Comparison of ENCODE assay signal across 31 cellular contexts in the genomic region with DNA sequence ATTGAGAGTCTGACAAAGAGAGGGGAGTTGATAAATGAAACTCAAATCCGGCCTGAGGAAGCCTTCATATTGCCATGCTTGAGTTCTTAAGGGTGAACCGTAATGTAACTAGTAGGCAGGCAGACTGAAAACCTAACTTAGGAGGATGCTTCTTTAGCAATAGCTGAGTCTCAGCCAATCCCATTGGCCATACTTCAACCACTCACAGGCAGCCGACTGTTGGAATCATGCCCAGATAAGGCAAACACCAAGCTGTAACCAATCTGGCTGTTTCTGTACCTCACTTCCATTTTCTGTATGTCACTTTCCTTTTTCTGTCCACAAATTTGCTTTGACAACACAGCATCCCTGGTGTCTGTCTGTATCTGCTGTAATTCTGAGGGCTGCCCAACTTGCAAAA. TPM values are rescaled to one million over a fixed set of nuclear protein-coding genes. Genes with fewer than 3 reads are reported as not detected.
"Had no signal": no experiment of that assay in that cellular context is flagged by ENCODE, and none has a peak within 500 bp of the region (broad histone marks: within the 10 kb centered on the region; RNA-seq: fewer than 3 reads in every experiment).

No MANE protein-coding gene starts in this region.

- H3K4me3 ChIP-seq: hepatocyte, smooth muscle cell, stomach, vagina had no signal

- H3K36me3 ChIP-seq: stomach, vagina had no signal

- H3K4me1 ChIP-seq: foreskin keratinocyte had no signal

- DNase-seq: activated B cell treated with CpG ODN at 0.5 μM for 24 hours; activated CD4-positive, alpha-beta memory T cell treated with anti-CD3 and anti-CD28 coated beads for 36 hours; activated CD4-positive, alpha-beta T cell treated with anti-CD3 and anti-CD28 coated beads for 4 hours; activated effector memory CD4-positive, alpha-beta T cell treated with Interleukin-2 at 50 U/mL for 16 hours; activated naive CD4-positive, alpha-beta T cell treated with anti-CD3 and anti-CD28 coated beads for 36 hours; activated naive CD8-positive, alpha-beta T cell treated with anti-CD3 and anti-CD28 coated beads, Interleukin-2, amount 10 ng/mL, durations not matched to agents 7 days and 5 days; activated T-cell treated with anti-CD3 and anti-CD28 coated beads, Interleukin-2, amount 50 U/mL, for 72 hours; amniotic stem cell; dermis blood vessel endothelial cell; effector memory CD8-positive, alpha-beta T cell; foreskin keratinocyte; left ventricle myocardium superior; mammary epithelial cell; natural killer cell; stimulated activated CD4-positive, alpha-beta T cell treated with anti-CD3 and anti-CD28 coated beads, Interleukin-15, amount 100 ng/mL, for 24 hours; stomach; T-helper 9 cell; trophoblast cell had no signal

- H3K9me3 ChIP-seq: stomach, vagina had no signal

- H3K27me3 ChIP-seq: hepatocyte, stomach, vagina had no signal

- H3K27ac ChIP-seq: foreskin keratinocyte, hepatocyte, stomach, vagina had no signal

RNA-seq across cellular contexts. Expression of a gene that starts 55.4 kb away (rescaled TPM):
- total RNA-seq: activated B cell treated with CpG ODN at 0.5 μM for 24 hours; activated CD4-positive, alpha-beta memory T cell treated with anti-CD3 and anti-CD28 coated beads for 36 hours; activated naive CD4-positive, alpha-beta T cell treated with anti-CD3 and anti-CD28 coated beads for 36 hours; activated naive CD8-positive, alpha-beta T cell treated with anti-CD3 and anti-CD28 coated beads, Interleukin-2, amount 10 ng/mL, durations not matched to agents 7 days and 5 days; activated T-cell treated with anti-CD3 and anti-CD28 coated beads, Interleukin-2, amount 50 U/mL, for 72 hours; bronchial epithelial cell; cerebellum; dermis blood vessel endothelial cell; endothelial cell of umbilical vein; esophagus mucosa; foreskin keratinocyte; left ventricle myocardium superior; mammary epithelial cell; mesothelial cell of epicardium; natural killer cell; osteoblast; posterior vena cava; sciatic nerve; smooth muscle cell; stomach; T-helper 1 cell treated with Interleukin-12 subunit alpha and Interleukin-12 subunit beta and Interleukin-4 antibody, amounts not matched to agents 30 ng/mL and 1 ng/mL, for 36 hours; temporal lobe; vagina had no signal
- polyA plus RNA-seq: foreskin keratinocyte, mammary epithelial cell, smooth muscle cell, stomach had no signal
